ENCODE assay signal across 8 cellular contexts in genomic region chr20:5749512-5750490, GRCh38. TPM values are rescaled to one million over a fixed set of nuclear protein-coding genes. Genes with fewer than 3 reads are reported as not detected.
DNase-seq lines count a peak whose midpoint lies in the region; ATAC-seq and TF ChIP-seq lines count a peak whose summit lies in the region.

Gene SHLD1 (plus strand): TSS chr20:5750401. CDS start chr20:5772866, 22,465 bp downstream.

- H3K27me3 ChIP-seq in esophagus muscularis mucosa, result no peaks in the 10 kb centered on the region
- H3K27me3 ChIP-seq in muscle layer of duodenum (ENCODE audit: low read depth, low read length), result no peaks in the 10 kb centered on the region

- H3K27ac ChIP-seq in esophagus muscularis mucosa (replicated peaks in 1 of 4) (peak within 1 kb of the TSS; percentile 83 to 89 (median 86)), muscle layer of duodenum (ENCODE audit: low read length) (peak within 1 kb of the TSS; percentile 56)

- DNase-seq in DMS114 treated with DMSO at 0.1 percent for 48 hours (lab: John Stamatoyannopoulos, UW; ENCODE audit: unreplicated experiment) (peak; percentile 89), esophagus muscularis mucosa (ENCODE audit: extremely low spot score) (peak; percentile 94)
- peak; percentile 87 for DNase-seq in Jurkat, Clone E6-1 (ENCODE audit: low read depth, low spot score)
- peak; percentile 85 for DNase-seq in activated T-cell treated with anti-CD3 and anti-CD28 coated beads, Interleukin-2, amount 50 U/mL, for 24 hours
- peak; percentile 50 for DNase-seq in stimulated activated CD8-positive, alpha-beta memory T cell treated with anti-CD3 and anti-CD28 coated beads, Interleukin-7, amount 100 ng/mL, for 24 hours (ENCODE audit: low read depth)

- peak within 1 kb of the TSS; percentile 94 for H3K27ac Mint-ChIP-seq in activated T-cell treated with anti-CD3 and anti-CD28 coated beads, Interleukin-2, amount 50 U/mL, for 24 hours

- 50% methylated on average over 33 of the region's 33 CpGs for WGBS in esophagus muscularis mucosa

- peaks cover 19% of the 10 kb centered on the region for H3K4me1 Mint-ChIP-seq in activated T-cell treated with anti-CD3 and anti-CD28 coated beads, Interleukin-2, amount 50 U/mL, for 24 hours (ENCODE audit: low read depth)

- no peak for TF ChIP-seq EP300 in esophagus muscularis mucosa (IDR thresholded peaks at IDR 0.05)

- TF ChIP-seq POLR2A in esophagus muscularis mucosa (IDR thresholded peaks at IDR 0.05; ENCODE audit: low read depth), result no peak

- H3K9me3 ChIP-seq in esophagus muscularis mucosa, result no peaks in the 10 kb centered on the region
- no peaks in the 10 kb centered on the region for H3K9me3 ChIP-seq in muscle layer of duodenum (ENCODE audit: control insufficient read depth in 1 of 2, low read length in 2 of 2)

- ATAC-seq in GM21576 (IDR thresholded peaks at IDR 0.05; ENCODE audit: unreplicated experiment), result peak; percentile 91

- H3K27me3 Mint-ChIP-seq in activated T-cell treated with anti-CD3 and anti-CD28 coated beads, Interleukin-2, amount 50 U/mL, for 24 hours, result no peaks in the 10 kb centered on the region

- peaks cover 6 to 15% (median 12%) of the 10 kb centered on the region in 4 donors for H3K4me1 ChIP-seq in esophagus muscularis mucosa
- peaks cover 4 to 7% of the 10 kb centered on the region in 2 donors for H3K4me1 ChIP-seq in muscle layer of duodenum (ENCODE audit: control insufficient read depth in 1 of 2, insufficient read depth in 2 of 2, low read length in 2 of 2)

- H3K36me3 ChIP-seq in esophagus muscularis mucosa, result peaks cover 0 to 5% (median 0%) of the 10 kb centered on the region in 4 donors
- H3K36me3 ChIP-seq in muscle layer of duodenum (ENCODE audit: control insufficient read depth in 1 of 2, insufficient read depth in 2 of 2, low read length in 2 of 2), result no peaks in the 10 kb centered on the region

- H3K4me3 Mint-ChIP-seq in activated T-cell treated with anti-CD3 and anti-CD28 coated beads, Interleukin-2, amount 50 U/mL, for 24 hours, result peak within 1 kb of the TSS; percentile 88

- intact Hi-C loops in esophagus muscularis mucosa (cut with DNase I), result no loop called here

- H3K36me3 Mint-ChIP-seq in activated T-cell treated with anti-CD3 and anti-CD28 coated beads, Interleukin-2, amount 50 U/mL, for 24 hours (ENCODE audit: low read depth), result peaks cover 24% of the 10 kb centered on the region

- peaks cover 2% of the 10 kb centered on the region for H3K9me3 Mint-ChIP-seq in activated T-cell treated with anti-CD3 and anti-CD28 coated beads, Interleukin-2, amount 50 U/mL, for 24 hours

- H3K4me3 ChIP-seq in Jurkat, Clone E6-1 (ENCODE audit: low read length), result peak within 1 kb of the TSS; percentile 72
- H3K4me3 ChIP-seq in esophagus muscularis mucosa (peak within 1 kb of the TSS; percentile 61 to 66 (median 64)), muscle layer of duodenum (ENCODE audit: low read depth in 1 of 2, low read length in 2 of 2) (peak within 1 kb of the TSS; percentile 77 to 79)

- no peak for TF ChIP-seq CTCF in esophagus muscularis mucosa (IDR thresholded peaks at IDR 0.05)

TF ChIP-seq in PFSK-1, 5 proteins besides CTCF, POLR2A, EP300 and RAD21:
- TF ChIP-seq POLR2AphosphoS5 (IDR thresholded peaks at IDR 0.05; ENCODE audit: low read depth, low read length) (0 out of 2 replicates have a peak, but pooled peaks have one; percentile 34), FOXP2 (optimal IDR thresholded peaks at IDR 0.05; ENCODE audit: borderline replicate concordance, extremely low read depth, extremely low read length, insufficient read depth) (no peak), TAF1 (IDR thresholded peaks at IDR 0.05; ENCODE audit: borderline replicate concordance, insufficient read depth, low read length) (peak; percentile 54; the same call in 1 of the 2 replicates), SIN3A (IDR thresholded peaks at IDR 0.05; ENCODE audit: borderline replicate concordance, insufficient read depth, low read length) (no peak), REST (IDR thresholded peaks at IDR 0.05; ENCODE audit: insufficient read depth in 1 of 2, low read depth in 2 of 2, low read length in 2 of 2) (no peak)

RNA-seq across cellular contexts. Expression of gene SHLD1, which starts in this region (rescaled TPM):
- polyA plus RNA-seq in Jurkat, Clone E6-1 (2012; ENCODE audit: insufficient read depth, insufficient read length), result 12.9 TPM
- polyA plus RNA-seq in PFSK-1 (2012; ENCODE audit: insufficient read length, low read depth), result 2.7 TPM
- total RNA-seq in esophagus muscularis mucosa, result 1 to 10 TPM; 1.7 to 4.6 (median 2.6) TPM

Comparison
In these comparisons a context has a peak if more than half of its experiments do, and no peak if none do; other contexts are left out.
1. Peak in every context shown above with its lines: DNase-seq, ATAC-seq, H3K4me3 ChIP-seq and H3K27ac ChIP-seq.